1 cellular context compared by ENCODE assay signal in genomic region chr10:84139126-84140035, GRCh38.
TF ChIP-seq lines count a peak whose summit lies in the region.

A gene with protein sequence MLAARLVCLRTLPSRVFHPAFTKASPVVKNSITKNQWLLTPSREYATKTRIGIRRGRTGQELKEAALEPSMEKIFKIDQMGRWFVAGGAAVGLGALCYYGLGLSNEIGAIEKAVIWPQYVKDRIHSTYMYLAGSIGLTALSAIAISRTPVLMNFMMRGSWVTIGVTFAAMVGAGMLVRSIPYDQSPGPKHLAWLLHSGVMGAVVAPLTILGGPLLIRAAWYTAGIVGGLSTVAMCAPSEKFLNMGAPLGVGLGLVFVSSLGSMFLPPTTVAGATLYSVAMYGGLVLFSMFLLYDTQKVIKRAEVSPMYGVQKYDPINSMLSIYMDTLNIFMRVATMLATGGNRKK (plus strand): TSS chr10:84139509. CDS start chr10:84141501, 1,992 bp downstream.

TF ChIP-seq in HEK293, 187 proteins besides CTCF, POLR2A, EP300 and RAD21 (continued from another document):
- TF ChIP-seq ZNF280C (tag by site-specific recombination; IDR thresholded peaks at IDR 0.05) (no peak), ZNF433 (tag by site-specific recombination; IDR thresholded peaks at IDR 0.05; ENCODE audit: low read depth) (no peak), ZNF302 (tag by site-specific recombination; IDR thresholded peaks at IDR 0.05; ENCODE audit: low read depth) (no peak), HOXA7 (CRISPR knock-in tag; IDR thresholded peaks at IDR 0.05; ENCODE audit: borderline replicate concordance) (no peak), ZNF558 (tag by site-specific recombination; IDR thresholded peaks at IDR 0.05) (no peak), SP7 (tag by site-specific recombination; IDR thresholded peaks at IDR 0.05) (peak; percentile 75), GLI4 (tag by site-specific recombination; IDR thresholded peaks at IDR 0.05) (peak; percentile 73; the same call in 1 of the 2 replicates), ZBTB20 (tag by site-specific recombination; IDR thresholded peaks at IDR 0.05) (peak; percentile 76; the same call in 1 of the 2 replicates), SALL2 (tag by site-specific recombination; IDR thresholded peaks at IDR 0.05; ENCODE audit: borderline replicate concordance) (no peak), ZFP37 (tag by site-specific recombination; IDR thresholded peaks at IDR 0.05) (peak; percentile 96)
